ENCODE assay signal across 1 cellular context in genomic region chr2:136034629-136035028, GRCh38.
TF ChIP-seq lines count a peak whose summit lies in the region.

No MANE protein-coding gene starts in this region.

TF ChIP-seq in GM12878, 131 proteins besides CTCF, POLR2A, EP300 and RAD21 (continued from another document):
- no peak for TF ChIP-seq IRF4 (IDR thresholded peaks at IDR 0.05; ENCODE audit: low read depth, low read length)
- TF ChIP-seq RFX5 (IDR thresholded peaks at IDR 0.05; ENCODE audit: low read depth, low read length) = no peak
- no peak for TF ChIP-seq NBN (IDR thresholded peaks at IDR 0.05)
- TF ChIP-seq EED (IDR thresholded peaks at IDR 0.05; ENCODE audit: low read depth) = 0 out of 2 replicates have a peak, but pooled peaks have one; percentile 15
- no peak for TF ChIP-seq SP1 (IDR thresholded peaks at IDR 0.05; ENCODE audit: low read depth, low read length)
- TF ChIP-seq ZBTB40 (IDR thresholded peaks at IDR 0.05; ENCODE audit: borderline replicate concordance) = no peak
- TF ChIP-seq FOS (IDR thresholded peaks at IDR 0.05; ENCODE audit: borderline replicate concordance, extremely low read depth, insufficient read length) = no peak
- no peak for TF ChIP-seq NKRF (conservative IDR thresholded peaks at IDR 0.05)
- TF ChIP-seq MYB (IDR thresholded peaks at IDR 0.05; ENCODE audit: borderline replicate concordance, low read depth, low read length) = no peak
- TF ChIP-seq RBBP5 (conservative IDR thresholded peaks at IDR 0.05) = no peak
TF ChIP-seq in GM12878: peak in this region for 13.
